2 cellular contexts compared by ENCODE assay signal in the genomic region with DNA sequence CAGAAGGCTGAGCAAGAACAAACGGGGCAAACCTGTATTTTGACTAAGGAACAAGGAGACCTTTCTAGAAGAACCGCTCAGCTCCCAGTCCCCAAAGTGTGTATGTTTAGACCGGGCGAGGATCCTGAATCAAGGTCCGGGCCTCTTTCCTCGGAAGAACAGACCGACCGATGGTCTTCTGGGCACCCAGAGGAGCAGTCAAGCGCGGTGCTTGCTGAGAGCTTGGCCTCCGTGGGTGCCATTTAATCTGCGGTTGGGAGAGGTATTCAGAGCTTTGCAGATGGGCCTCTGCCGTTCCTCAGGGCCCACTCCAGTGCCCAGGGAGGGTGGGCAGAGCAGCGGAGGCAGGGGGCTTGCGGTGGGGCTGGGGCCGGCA.
TF ChIP-seq lines count a peak whose summit lies in the region.

No MANE protein-coding gene starts in this region.

TF ChIP-seq in SK-N-SH, 30 proteins besides CTCF, POLR2A, EP300 and RAD21 (continued from another document):
- TF ChIP-seq MXI1 (IDR thresholded peaks at IDR 0.05; ENCODE audit: low read depth, low read length) (no peak), NFIC (IDR thresholded peaks at IDR 0.05; ENCODE audit: borderline replicate concordance) (no peak), POLR2AphosphoS5 (IDR thresholded peaks at IDR 0.05; ENCODE audit: low read depth, low read length) (no peak), TAF1 (IDR thresholded peaks at IDR 0.05; ENCODE audit: borderline replicate concordance, low read depth, low read length) (no peak), GATA2 (CRISPR knock-in tag; IDR thresholded peaks at IDR 0.05) (no peak), SIN3A (IDR thresholded peaks at IDR 0.05; ENCODE audit: borderline replicate concordance, low read depth, low read length) (no peak), CHD2 (IDR thresholded peaks at IDR 0.05; ENCODE audit: low read length, partially characterized antibody) (no peak), FOSL2 (IDR thresholded peaks at IDR 0.05; ENCODE audit: borderline replicate concordance, low read depth) (no peak), JUND (IDR thresholded peaks at IDR 0.05) (no peak)
- TF ChIP-seq, protein P1, sequence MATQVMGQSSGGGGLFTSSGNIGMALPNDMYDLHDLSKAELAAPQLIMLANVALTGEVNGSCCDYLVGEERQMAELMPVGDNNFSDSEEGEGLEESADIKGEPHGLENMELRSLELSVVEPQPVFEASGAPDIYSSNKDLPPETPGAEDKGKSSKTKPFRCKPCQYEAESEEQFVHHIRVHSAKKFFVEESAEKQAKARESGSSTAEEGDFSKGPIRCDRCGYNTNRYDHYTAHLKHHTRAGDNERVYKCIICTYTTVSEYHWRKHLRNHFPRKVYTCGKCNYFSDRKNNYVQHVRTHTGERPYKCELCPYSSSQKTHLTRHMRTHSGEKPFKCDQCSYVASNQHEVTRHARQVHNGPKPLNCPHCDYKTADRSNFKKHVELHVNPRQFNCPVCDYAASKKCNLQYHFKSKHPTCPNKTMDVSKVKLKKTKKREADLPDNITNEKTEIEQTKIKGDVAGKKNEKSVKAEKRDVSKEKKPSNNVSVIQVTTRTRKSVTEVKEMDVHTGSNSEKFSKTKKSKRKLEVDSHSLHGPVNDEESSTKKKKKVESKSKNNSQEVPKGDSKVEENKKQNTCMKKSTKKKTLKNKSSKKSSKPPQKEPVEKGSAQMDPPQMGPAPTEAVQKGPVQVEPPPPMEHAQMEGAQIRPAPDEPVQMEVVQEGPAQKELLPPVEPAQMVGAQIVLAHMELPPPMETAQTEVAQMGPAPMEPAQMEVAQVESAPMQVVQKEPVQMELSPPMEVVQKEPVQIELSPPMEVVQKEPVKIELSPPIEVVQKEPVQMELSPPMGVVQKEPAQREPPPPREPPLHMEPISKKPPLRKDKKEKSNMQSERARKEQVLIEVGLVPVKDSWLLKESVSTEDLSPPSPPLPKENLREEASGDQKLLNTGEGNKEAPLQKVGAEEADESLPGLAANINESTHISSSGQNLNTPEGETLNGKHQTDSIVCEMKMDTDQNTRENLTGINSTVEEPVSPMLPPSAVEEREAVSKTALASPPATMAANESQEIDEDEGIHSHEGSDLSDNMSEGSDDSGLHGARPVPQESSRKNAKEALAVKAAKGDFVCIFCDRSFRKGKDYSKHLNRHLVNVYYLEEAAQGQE (IDR thresholded peaks at IDR 0.05; ENCODE audit: low read depth, low read length) = no peak
- TF ChIP-seq, protein P2, sequence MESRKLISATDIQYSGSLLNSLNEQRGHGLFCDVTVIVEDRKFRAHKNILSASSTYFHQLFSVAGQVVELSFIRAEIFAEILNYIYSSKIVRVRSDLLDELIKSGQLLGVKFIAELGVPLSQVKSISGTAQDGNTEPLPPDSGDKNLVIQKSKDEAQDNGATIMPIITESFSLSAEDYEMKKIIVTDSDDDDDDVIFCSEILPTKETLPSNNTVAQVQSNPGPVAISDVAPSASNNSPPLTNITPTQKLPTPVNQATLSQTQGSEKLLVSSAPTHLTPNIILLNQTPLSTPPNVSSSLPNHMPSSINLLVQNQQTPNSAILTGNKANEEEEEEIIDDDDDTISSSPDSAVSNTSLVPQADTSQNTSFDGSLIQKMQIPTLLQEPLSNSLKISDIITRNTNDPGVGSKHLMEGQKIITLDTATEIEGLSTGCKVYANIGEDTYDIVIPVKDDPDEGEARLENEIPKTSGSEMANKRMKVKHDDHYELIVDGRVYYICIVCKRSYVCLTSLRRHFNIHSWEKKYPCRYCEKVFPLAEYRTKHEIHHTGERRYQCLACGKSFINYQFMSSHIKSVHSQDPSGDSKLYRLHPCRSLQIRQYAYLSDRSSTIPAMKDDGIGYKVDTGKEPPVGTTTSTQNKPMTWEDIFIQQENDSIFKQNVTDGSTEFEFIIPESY (IDR thresholded peaks at IDR 0.05; ENCODE audit: borderline replicate concordance, low read depth) = no peak

TF ChIP-seq in SK-N-SH treated with all-trans-retinoic acid at 6 μM for 48 hours, 23 proteins besides CTCF, POLR2A, EP300 and RAD21 (continued from another document):
- TF ChIP-seq, protein P3, sequence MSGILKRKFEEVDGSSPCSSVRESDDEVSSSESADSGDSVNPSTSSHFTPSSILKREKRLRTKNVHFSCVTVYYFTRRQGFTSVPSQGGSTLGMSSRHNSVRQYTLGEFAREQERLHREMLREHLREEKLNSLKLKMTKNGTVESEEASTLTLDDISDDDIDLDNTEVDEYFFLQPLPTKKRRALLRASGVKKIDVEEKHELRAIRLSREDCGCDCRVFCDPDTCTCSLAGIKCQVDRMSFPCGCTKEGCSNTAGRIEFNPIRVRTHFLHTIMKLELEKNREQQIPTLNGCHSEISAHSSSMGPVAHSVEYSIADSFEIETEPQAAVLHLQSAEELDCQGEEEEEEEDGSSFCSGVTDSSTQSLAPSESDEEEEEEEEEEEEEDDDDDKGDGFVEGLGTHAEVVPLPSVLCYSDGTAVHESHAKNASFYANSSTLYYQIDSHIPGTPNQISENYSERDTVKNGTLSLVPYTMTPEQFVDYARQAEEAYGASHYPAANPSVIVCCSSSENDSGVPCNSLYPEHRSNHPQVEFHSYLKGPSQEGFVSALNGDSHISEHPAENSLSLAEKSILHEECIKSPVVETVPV (CRISPR knock-in tag; IDR thresholded peaks at IDR 0.05) = no peak
- TF ChIP-seq, protein P4, sequence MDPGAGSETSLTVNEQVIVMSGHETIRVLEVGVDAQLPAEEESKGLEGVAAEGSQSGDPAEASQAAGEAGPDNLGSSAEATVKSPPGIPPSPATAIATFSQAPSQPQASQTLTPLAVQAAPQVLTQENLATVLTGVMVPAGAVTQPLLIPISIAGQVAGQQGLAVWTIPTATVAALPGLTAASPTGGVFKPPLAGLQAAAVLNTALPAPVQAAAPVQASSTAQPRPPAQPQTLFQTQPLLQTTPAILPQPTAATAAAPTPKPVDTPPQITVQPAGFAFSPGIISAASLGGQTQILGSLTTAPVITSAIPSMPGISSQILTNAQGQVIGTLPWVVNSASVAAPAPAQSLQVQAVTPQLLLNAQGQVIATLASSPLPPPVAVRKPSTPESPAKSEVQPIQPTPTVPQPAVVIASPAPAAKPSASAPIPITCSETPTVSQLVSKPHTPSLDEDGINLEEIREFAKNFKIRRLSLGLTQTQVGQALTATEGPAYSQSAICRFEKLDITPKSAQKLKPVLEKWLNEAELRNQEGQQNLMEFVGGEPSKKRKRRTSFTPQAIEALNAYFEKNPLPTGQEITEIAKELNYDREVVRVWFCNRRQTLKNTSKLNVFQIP (CRISPR knock-in tag; IDR thresholded peaks at IDR 0.05; ENCODE audit: borderline replicate concordance, low read depth) = no peak
- TF ChIP-seq ZC3H10 (CRISPR knock-in tag; IDR thresholded peaks at IDR 0.05) = no peak
- TF ChIP-seq PPARA (CRISPR knock-in tag; IDR thresholded peaks at IDR 0.05; ENCODE audit: borderline replicate concordance) = no peak
- TF ChIP-seq ZFP30 (CRISPR knock-in tag; IDR thresholded peaks at IDR 0.05) = no peak
- TF ChIP-seq ARNTL (CRISPR knock-in tag; IDR thresholded peaks at IDR 0.05; ENCODE audit: borderline replicate concordance, low read depth) = no peak
- TF ChIP-seq, protein P5, sequence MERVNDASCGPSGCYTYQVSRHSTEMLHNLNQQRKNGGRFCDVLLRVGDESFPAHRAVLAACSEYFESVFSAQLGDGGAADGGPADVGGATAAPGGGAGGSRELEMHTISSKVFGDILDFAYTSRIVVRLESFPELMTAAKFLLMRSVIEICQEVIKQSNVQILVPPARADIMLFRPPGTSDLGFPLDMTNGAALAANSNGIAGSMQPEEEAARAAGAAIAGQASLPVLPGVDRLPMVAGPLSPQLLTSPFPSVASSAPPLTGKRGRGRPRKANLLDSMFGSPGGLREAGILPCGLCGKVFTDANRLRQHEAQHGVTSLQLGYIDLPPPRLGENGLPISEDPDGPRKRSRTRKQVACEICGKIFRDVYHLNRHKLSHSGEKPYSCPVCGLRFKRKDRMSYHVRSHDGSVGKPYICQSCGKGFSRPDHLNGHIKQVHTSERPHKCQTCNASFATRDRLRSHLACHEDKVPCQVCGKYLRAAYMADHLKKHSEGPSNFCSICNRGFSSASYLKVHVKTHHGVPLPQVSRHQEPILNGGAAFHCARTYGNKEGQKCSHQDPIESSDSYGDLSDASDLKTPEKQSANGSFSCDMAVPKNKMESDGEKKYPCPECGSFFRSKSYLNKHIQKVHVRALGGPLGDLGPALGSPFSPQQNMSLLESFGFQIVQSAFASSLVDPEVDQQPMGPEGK (CRISPR knock-in tag; IDR thresholded peaks at IDR 0.05; ENCODE audit: borderline replicate concordance) = no peak
